8 cellular contexts compared by ENCODE assay signal in genomic region chr20:25695532-25696383, GRCh38. TPM values are rescaled to one million over a fixed set of nuclear protein-coding genes. Genes with fewer than 3 reads are reported as not detected.
DNase-seq lines count a peak whose midpoint lies in the region; FAIRE-seq and TF ChIP-seq lines count a peak whose summit lies in the region.

No MANE protein-coding gene starts in this region.

- no peak for TF ChIP-seq CTCF in astrocyte of the spinal cord (IDR thresholded peaks at IDR 0.05; ENCODE audit: low read depth, low read length)
- no peak for TF ChIP-seq CTCF in keratinocyte (optimal IDR thresholded peaks at IDR 0.05 in 1 of 3, IDR thresholded peaks at IDR 0.05 in 1 of 3, conservative IDR thresholded peaks at IDR 0.05 in 1 of 3; ENCODE audit: extremely low read depth in 1 of 3, insufficient read depth in 2 of 3, low read length in 3 of 3)

- H3K79me2 ChIP-seq in keratinocyte (ENCODE audit: control insufficient read depth, insufficient read depth, low read length), result peaks cover 14% of the 10 kb centered on the region

- H2AFZ ChIP-seq in keratinocyte (ENCODE audit: control insufficient read depth, low read length), result peak overlapping the region; percentile 91

- dilution Hi-C loops in keratinocyte (cut with MboI; ENCODE audit: extremely low pct_ligation_motif_present, low sequenced_read_pairs), result no loop called here

- H3K9ac ChIP-seq in HUES48 (ENCODE audit: low read depth, low read length) (peak overlapping the region; percentile 77), keratinocyte (ENCODE audit: control insufficient read depth, extremely low read depth, insufficient read depth, low read length) (peak overlapping the region; percentile 90), stomach smooth muscle (ENCODE audit: low read length in 2 of 2) (peak overlapping the region; percentile 86 to 90)

- H3K27ac ChIP-seq in HUES48 (ENCODE audit: low read depth, low read length), result peak overlapping the region; percentile 92
- H3K27ac ChIP-seq in keratinocyte (ENCODE audit: control insufficient read depth, insufficient read depth, low read length), result peak overlapping the region; percentile 75
- H3K27ac ChIP-seq in stomach smooth muscle (ENCODE audit: low read length), result peak overlapping the region; percentile 69

- no peak for FAIRE-seq in keratinocyte (lab: Jason Lieb, UNC)

- H3K9me3 ChIP-seq in HUES48 (ENCODE audit: control insufficient read depth, insufficient read depth, low read length), result peaks cover 3% of the 10 kb centered on the region; the same call in 1 of the 2 replicates
- H3K9me3 ChIP-seq in keratinocyte (ENCODE audit: control insufficient read depth, low read depth, low read length), result no peaks in the 10 kb centered on the region
- peaks cover 0 to 3% of the 10 kb centered on the region in 2 donors for H3K9me3 ChIP-seq in stomach smooth muscle (ENCODE audit: control insufficient read depth in 2 of 2, low read length in 2 of 2)

- H3K9me1 ChIP-seq in keratinocyte (ENCODE audit: control insufficient read depth, extremely low read depth, insufficient read depth, low read length), result no peaks in the 10 kb centered on the region

- in situ Hi-C loops in astrocyte of the spinal cord (cut with HindIII; ENCODE audit: low sequenced_read_pairs), result no loop called here

- H3K4me2 ChIP-seq in keratinocyte (ENCODE audit: control insufficient read depth, extremely low read depth, insufficient read depth, low read depth, low read length), result peak overlapping the region; percentile 75

- H4K20me1 ChIP-seq in keratinocyte (ENCODE audit: control insufficient read depth, extremely low read depth, insufficient read depth, low read length), result no peaks in the 10 kb centered on the region

- no peaks in the 10 kb centered on the region for H3K4me1 ChIP-seq in HUES48 (ENCODE audit: control insufficient read depth, insufficient read depth, low read length)
- H3K4me1 ChIP-seq in keratinocyte (ENCODE audit: control insufficient read depth, extremely low read depth, insufficient read depth, low read length), result no peaks in the 10 kb centered on the region
- peaks cover 5% of the 10 kb centered on the region for H3K4me1 ChIP-seq in stomach smooth muscle (ENCODE audit: control insufficient read depth, insufficient read depth, low read length)

- H3K4me3 ChIP-seq in HUES48 (ENCODE audit: low read depth, low read length) (peak overlapping the region; percentile 97), astrocyte of the spinal cord (ENCODE audit: low read depth, low read length) (peak overlapping the region; percentile 96), keratinocyte (ENCODE audit: control insufficient read depth in 2 of 3, extremely low read depth in 1 of 3, insufficient read depth in 2 of 3, low read depth in 1 of 3, low read length in 3 of 3) (peak overlapping the region; percentile 80 to 90 (median 89)), stomach smooth muscle (ENCODE audit: low read length in 2 of 2) (peak overlapping the region; percentile 92 to 93)

- no peaks in the 10 kb centered on the region for H3K27me3 ChIP-seq in HUES48 (ENCODE audit: control insufficient read depth, insufficient read depth, low read length)
- H3K27me3 ChIP-seq in keratinocyte (ENCODE audit: control insufficient read depth, extremely low read depth, insufficient read depth, low read length), result no peaks in the 10 kb centered on the region
- H3K27me3 ChIP-seq in stomach smooth muscle (ENCODE audit: control insufficient read depth in 1 of 2, insufficient read depth in 2 of 2, low read length in 2 of 2), result no peaks in the 10 kb centered on the region

- peak; percentile 9 for DNase-seq in Daoy (ENCODE audit: low read depth)
- no peak for DNase-seq in astrocyte of the spinal cord (ENCODE audit: low read depth, low spot score)
- no peak for DNase-seq in keratinocyte (ENCODE audit: low read depth, low spot score)
- no peak for DNase-seq in NCI-H2171 treated with DMSO at 0.1 percent for 48 hours (lab: John Stamatoyannopoulos, UW)
- DNase-seq in NCI-H1694 (lab: John Stamatoyannopoulos, UW), result no peak
- no peak for DNase-seq in DMS79 (lab: John Stamatoyannopoulos, UW)

- H3K36me3 ChIP-seq in HUES48 (ENCODE audit: control insufficient read depth, insufficient read depth, low read length) (peaks cover 14% of the 10 kb centered on the region), keratinocyte (ENCODE audit: control insufficient read depth in 2 of 2, extremely low read depth in 1 of 2, insufficient read depth in 2 of 2, low read length in 2 of 2) (peaks cover 3 to 5% of the 10 kb centered on the region in 2 experiments), stomach smooth muscle (ENCODE audit: control insufficient read depth in 2 of 2, insufficient read depth in 2 of 2, low read length in 2 of 2) (no peaks in the 10 kb centered on the region)

RNA-seq across cellular contexts. Expression of gene ZNF337, which starts 0.9 kb away (rescaled TPM):
- total RNA-seq in Daoy (2014; rRNA removed; shearing (Covaris generic)), result 4.1 and 8.9 TPM in 2 replicates
- 9.9 to 15.9 TPM (median 15.5 TPM) in 3 replicates for polyA plus RNA-seq in keratinocyte
- 12.0 TPM for polyA plus RNA-seq in keratinocyte (2011; ENCODE audit: low read depth)
- 4.9 and 8.0 TPM in 2 replicates for polyA plus RNA-seq in keratinocyte (2011; cell fraction: cytosol; rRNA removed)
- 56.0 and 60.7 TPM in 2 replicates for polyA plus RNA-seq in keratinocyte (2011; cell fraction: nucleus; rRNA removed)
- 8.2 and 12.5 TPM in 2 replicates for polyA plus RNA-seq in keratinocyte (2012; ENCODE audit: low replicate concordance)
- polyA minus RNA-seq in keratinocyte, result 8.8 to 19.4 TPM (median 15.9 TPM) in 3 replicates
- 6.5 TPM for polyA minus RNA-seq in keratinocyte (2011; cell fraction: cytosol; rRNA and poly(A)+ RNA removed)
- polyA minus RNA-seq in keratinocyte (2011; cell fraction: nucleus; rRNA and poly(A)+ RNA removed), result 11.9 and 22.6 TPM in 2 replicates
